Comparison of ENCODE assay signal across 19 cellular contexts in the genomic region with DNA sequence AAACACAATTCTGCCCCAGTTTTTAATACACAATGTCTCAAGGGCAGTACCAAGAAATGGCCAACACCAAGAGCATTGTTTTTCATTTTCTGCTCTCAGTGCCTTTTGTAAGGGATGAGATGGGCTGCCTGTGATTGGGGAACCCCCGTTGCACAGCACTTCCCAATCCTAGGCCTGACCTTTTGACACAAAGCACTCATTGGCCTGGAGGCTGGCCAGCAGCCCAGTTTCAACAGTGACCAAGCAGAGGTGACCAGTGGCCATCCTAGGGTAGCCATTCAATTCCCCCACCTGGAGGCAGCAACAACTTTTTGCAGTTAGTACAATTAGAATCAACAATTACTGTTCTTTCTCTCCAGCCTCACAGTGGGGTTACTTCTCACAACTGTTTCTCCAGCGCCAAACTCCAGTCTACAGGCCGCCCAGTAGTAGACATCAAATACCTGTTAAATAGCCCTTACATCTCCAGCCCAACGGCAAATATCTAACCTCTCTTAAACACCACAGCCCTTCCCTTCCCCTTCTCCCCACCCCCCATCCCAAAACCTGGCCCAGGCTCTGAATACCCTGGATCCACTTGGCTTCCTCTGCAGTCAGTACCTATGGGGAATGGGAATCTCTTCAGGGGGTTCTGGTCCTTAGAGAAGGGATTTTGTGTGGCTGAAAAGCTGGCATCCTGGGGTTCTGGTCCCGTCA. TPM values are rescaled to one million over a fixed set of nuclear protein-coding genes. Genes with fewer than 3 reads are reported as not detected.
"Had no signal": no experiment of that assay in that cellular context is flagged by ENCODE, and none has a peak within 500 bp of the region (broad histone marks: within the 10 kb centered on the region; RNA-seq: fewer than 3 reads in every experiment).

No MANE protein-coding gene starts in this region.

- H3K4me3 ChIP-seq: SK-N-MC, skin epidermis had no signal

- H3K27ac ChIP-seq: SK-N-MC, skin epidermis had no signal

- DNase-seq: activated CD4-positive, alpha-beta T cell treated with anti-CD3 and anti-CD28 coated beads, Interleukin-2, amount 50 U/mL, for 1 hour; activated CD8-positive, alpha-beta memory T cell treated with anti-CD3 and anti-CD28 coated beads for 24 hours; activated naive CD4-positive, alpha-beta T cell treated with anti-CD3 and anti-CD28 coated beads for 36 hours; activated naive CD8-positive, alpha-beta T cell treated with anti-CD3 and anti-CD28 coated beads, Interleukin-2, amount 50 U/mL, for 24 hours; aorta; erythroblast; mammary epithelial cell; natural killer cell; stimulated activated CD4-positive, alpha-beta T cell treated with anti-CD3 and anti-CD28 coated beads, Interleukin-15, amount 100 ng/mL, for 24 hours; stimulated activated CD4-positive, alpha-beta T cell treated with anti-CD3 and anti-CD28 coated beads, Interleukin-4, amount 100 ng/mL, for 4 hours; stimulated activated CD8-positive, alpha-beta memory T cell treated with anti-CD3 and anti-CD28 coated beads, Interleukin-4, amount 100 ng/mL, for 48 hours; stimulated activated naive CD8-positive, alpha-beta T cell treated with anti-CD3 and anti-CD28 coated beads, Interleukin-15, Interleukin-2, amounts not matched to agents 100 U/mL and 50 U/mL, for 24 hours; T-cell; T-helper 9 cell; trophoblast cell had no signal

RNA-seq across cellular contexts. Expression of gene LRRC2, which starts 8.9 kb away (rescaled TPM):
- total RNA-seq: activated naive CD4-positive, alpha-beta T cell treated with anti-CD3 and anti-CD28 coated beads for 36 hours had no signal

RNA-seq across cellular contexts. Expression of gene FAM240A, which starts 37.3 kb away (rescaled TPM):
- total RNA-seq: activated naive CD4-positive, alpha-beta T cell treated with anti-CD3 and anti-CD28 coated beads for 36 hours; aorta; dermis microvascular lymphatic vessel endothelial cell; mammary epithelial cell; mucosa of gallbladder; natural killer cell; T-cell had no signal
- polyA plus RNA-seq: aorta, mammary epithelial cell had no signal
